Comparison of ENCODE assay signal across 1 cellular context in the genomic region with DNA sequence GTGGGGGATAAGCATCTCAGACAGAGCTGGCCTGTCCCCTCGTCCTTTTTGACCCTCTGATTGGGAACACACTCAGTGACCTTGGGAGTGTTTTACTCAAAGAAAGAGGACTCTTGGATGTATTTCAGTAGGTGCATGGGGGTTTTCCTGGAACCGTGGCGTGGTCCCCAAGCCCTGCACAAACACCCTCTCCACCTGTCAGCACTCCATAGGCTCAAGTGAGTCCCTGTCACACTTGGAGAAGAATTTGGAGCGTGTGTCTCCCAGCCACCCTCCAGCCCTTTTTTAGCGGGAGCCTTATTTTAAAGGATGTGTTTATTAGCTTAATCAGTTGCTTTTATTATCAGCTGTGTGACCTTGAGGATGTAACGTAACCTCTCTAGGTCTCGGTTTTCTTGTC.
TF ChIP-seq lines count a peak whose summit lies in the region.

No MANE protein-coding gene starts in this region.

TF ChIP-seq in H1, 55 proteins besides CTCF, POLR2A, EP300 and RAD21:
- TF ChIP-seq POLR2AphosphoS5 (IDR thresholded peaks at IDR 0.05; ENCODE audit: low read depth, low read length) (no peak), SAP30 (IDR thresholded peaks at IDR 0.05; ENCODE audit: insufficient read depth, insufficient replicate concordance, low read length) (no peak), TCF12 (IDR thresholded peaks at IDR 0.05; ENCODE audit: low read depth, low read length) (no peak), BRCA1 (IDR thresholded peaks at IDR 0.05; ENCODE audit: low read depth, low read length) (no peak), TEAD4 (IDR thresholded peaks at IDR 0.05; ENCODE audit: low read depth, low read length) (no peak), RBBP5 (IDR thresholded peaks at IDR 0.05; ENCODE audit: borderline replicate concordance, low read depth, low read length) (no peak), NANOG (IDR thresholded peaks at IDR 0.05; ENCODE audit: insufficient read depth, low read depth, low read length, poor library complexity, severe bottlenecking) (no peak), GTF2F1 (IDR thresholded peaks at IDR 0.05; ENCODE audit: borderline replicate concordance, low read depth, low read length) (no peak)
- TF ChIP-seq, protein P1, sequence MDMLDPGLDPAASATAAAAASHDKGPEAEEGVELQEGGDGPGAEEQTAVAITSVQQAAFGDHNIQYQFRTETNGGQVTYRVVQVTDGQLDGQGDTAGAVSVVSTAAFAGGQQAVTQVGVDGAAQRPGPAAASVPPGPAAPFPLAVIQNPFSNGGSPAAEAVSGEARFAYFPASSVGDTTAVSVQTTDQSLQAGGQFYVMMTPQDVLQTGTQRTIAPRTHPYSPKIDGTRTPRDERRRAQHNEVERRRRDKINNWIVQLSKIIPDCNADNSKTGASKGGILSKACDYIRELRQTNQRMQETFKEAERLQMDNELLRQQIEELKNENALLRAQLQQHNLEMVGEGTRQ (IDR thresholded peaks at IDR 0.05; ENCODE audit: low read length), result no peak
